8 cellular contexts compared by ENCODE assay signal in genomic region chr12:131104464-131105350, GRCh38.
DNase-seq lines count a peak whose midpoint lies in the region; ATAC-seq, FAIRE-seq and TF ChIP-seq lines count a peak whose summit lies in the region.

No MANE protein-coding gene starts in this region.

- H3K36me3 Mint-ChIP-seq in activated T-helper 17 cell treated with anti-CD3 and anti-CD28 coated beads, Interleukin-2, amount 50 U/mL, for 72 hours (ENCODE audit: low read depth): no peaks in the 10 kb centered on the region

- H3K27me3 Mint-ChIP-seq in activated T-helper 17 cell treated with anti-CD3 and anti-CD28 coated beads, Interleukin-2, amount 50 U/mL, for 72 hours: no peaks in the 10 kb centered on the region

- no peaks in the 10 kb centered on the region for H3K9me3 ChIP-seq in testis

- no peaks in the 10 kb centered on the region for H3K36me3 ChIP-seq in testis (ENCODE audit: low read depth, missing control alignments)

- DNase-seq in COLO668 (lab: John Stamatoyannopoulos, UW; ENCODE audit: unreplicated experiment): peak; percentile 69
- peak; percentile 83 for DNase-seq in GM20000 (ENCODE audit: low spot score)
- DNase-seq in HTR-8/SVneo (ENCODE audit: insufficient read length, low spot score): peak; percentile 72
- peak; percentile 71 for DNase-seq in RKO (ENCODE audit: low spot score)
- DNase-seq in fibroblast of villous mesenchyme (ENCODE audit: low read depth): peak; percentile 48
- DNase-seq in occipital lobe (lab: John Stamatoyannopoulos, UW): peak; percentile 74
- DNase-seq in testis: peak; percentile 93

- intact Hi-C loops in testis (cut with DNase I; ENCODE audit: low total_unique reads): no loop called here

- peaks cover 4% of the 10 kb centered on the region for H3K9me3 Mint-ChIP-seq in activated T-helper 17 cell treated with anti-CD3 and anti-CD28 coated beads, Interleukin-2, amount 50 U/mL, for 72 hours

- 42% methylated on average over 15 to 32 of the region's 32 CpGs for WGBS in testis, 2 donors

- H3K4me1 Mint-ChIP-seq in activated T-helper 17 cell treated with anti-CD3 and anti-CD28 coated beads, Interleukin-2, amount 50 U/mL, for 72 hours: peaks cover 12% of the 10 kb centered on the region

- ATAC-seq in activated T-helper 17 cell treated with anti-CD3 and anti-CD28 coated beads, Interleukin-2, amount 50 U/mL, for 72 hours (replicated peaks): peak; percentile 80

- no peak for FAIRE-seq in HTR-8/SVneo (lab: Jason Lieb, UNC)

- H3K27me3 ChIP-seq in testis: no peaks in the 10 kb centered on the region

- no peak overlapping the region for H3K4me3 ChIP-seq in fibroblast of villous mesenchyme (ENCODE audit: low read depth, low read length)
- H3K4me3 ChIP-seq in testis: no peak overlapping the region

- peaks cover 17% of the 10 kb centered on the region for H3K4me1 ChIP-seq in testis

- no peak overlapping the region for H3K27ac ChIP-seq in testis

- no peak overlapping the region for H3K27ac Mint-ChIP-seq in activated T-helper 17 cell treated with anti-CD3 and anti-CD28 coated beads, Interleukin-2, amount 50 U/mL, for 72 hours

- peak overlapping the region; percentile 82 for H3K4me3 Mint-ChIP-seq in activated T-helper 17 cell treated with anti-CD3 and anti-CD28 coated beads, Interleukin-2, amount 50 U/mL, for 72 hours

- TF ChIP-seq POLR2A in testis (IDR thresholded peaks at IDR 0.05): no peak

- TF ChIP-seq CTCF in GM20000 (IDR thresholded peaks at IDR 0.05; ENCODE audit: extremely low read depth, missing control alignments) (peak; percentile 93), fibroblast of villous mesenchyme (IDR thresholded peaks at IDR 0.05; ENCODE audit: insufficient read depth, low read depth, low read length) (peak; percentile 77), testis (IDR thresholded peaks at IDR 0.05) (peak; percentile 91 to 98 (median 95))
